In the genomic region with DNA sequence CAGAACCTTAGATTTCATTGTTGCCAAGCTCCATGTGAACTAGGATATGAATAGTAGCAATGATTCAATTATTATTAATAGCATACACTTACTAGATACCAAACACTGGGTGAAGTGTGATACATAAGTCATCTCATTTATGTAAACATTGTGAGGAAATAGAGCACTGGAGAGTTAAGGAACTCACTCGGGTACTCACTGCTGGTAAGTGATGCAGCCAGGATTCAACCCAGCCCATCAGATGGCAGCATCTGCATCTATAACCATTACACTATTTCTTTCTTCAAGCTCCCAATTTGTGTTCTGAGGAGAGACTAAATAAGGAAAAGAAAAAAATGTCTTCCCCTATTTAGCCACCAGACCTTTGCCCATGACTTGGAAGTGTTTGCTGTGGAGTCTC, we compare ENCODE assay signal across 11 cellular contexts. TPM values are rescaled to one million over a fixed set of nuclear protein-coding genes. Genes with fewer than 3 reads are reported as not detected.
DNase-seq lines count a peak whose midpoint lies in the region; ATAC-seq, FAIRE-seq and TF ChIP-seq lines count a peak whose summit lies in the region.
"Had no signal": no experiment of that assay in that cellular context is flagged by ENCODE, and none has a peak within 500 bp of the region (broad histone marks: within the 10 kb centered on the region; RNA-seq: fewer than 3 reads in every experiment).

No MANE protein-coding gene starts in this region.

- TF ChIP-seq CTCF in AG09309 (IDR thresholded peaks at IDR 0.05; ENCODE audit: control insufficient read depth, insufficient read depth, low read depth, low read length, missing control alignments) = peak; percentile 53
- peak in 1 of 2 donors; percentile 20 for TF ChIP-seq CTCF in mammary epithelial cell (conservative IDR thresholded peaks at IDR 0.05 in 1 of 2, IDR thresholded peaks at IDR 0.05 in 1 of 2; ENCODE audit: extremely low read depth in 1 of 2, insufficient read depth in 1 of 2, low read depth in 1 of 2, low read length in 2 of 2)
- peak; percentile 46 for TF ChIP-seq CTCF in HepG2 (CRISPR knock-in tag; IDR thresholded peaks at IDR 0.05)

- H3K27ac ChIP-seq in mammary epithelial cell (ENCODE audit: insufficient read depth, low read depth, low read length) (no peak overlapping the region), HepG2 (ENCODE audit: extremely low read length, insufficient read depth, low read length) (no peak overlapping the region)
- H3K27ac ChIP-seq: prostate gland, SJSA1 had no signal

- no peaks in the 10 kb centered on the region for H4K20me1 ChIP-seq in mammary epithelial cell (ENCODE audit: insufficient read depth, low read length)
- no peaks in the 10 kb centered on the region for H4K20me1 ChIP-seq in HepG2 (ENCODE audit: insufficient read depth, low read length)

- POLR2A ChIA-PET in HepG2 (lab: Yijun Ruan, JAX) = interaction anchor here (0.7 to 1.9 kb wide), 2 partner anchors 10 to 39 kb away, joined by 3 to 9 read pairs; a partner anchor contains a TSS

- TF ChIP-seq POLR2A in HepG2 (IDR thresholded peaks at IDR 0.05; ENCODE audit: insufficient read depth in 1 of 2, low read depth in 2 of 2, low read length in 2 of 2) = no peak

- no peaks in the 10 kb centered on the region for H3K4me1 ChIP-seq in mammary epithelial cell (ENCODE audit: insufficient read depth, low read length)
- peaks cover 24% of the 10 kb centered on the region for H3K4me1 ChIP-seq in HepG2 (ENCODE audit: insufficient read depth, low read length)
- H3K4me1 ChIP-seq: prostate gland, SJSA1 had no signal

- H3K4me2 ChIP-seq in mammary epithelial cell (ENCODE audit: insufficient read depth, low read depth, low read length) = no peak overlapping the region
- H3K4me2 ChIP-seq in HepG2 (ENCODE audit: low read depth, low read length) = no peak overlapping the region

- no peak for TF ChIP-seq EP300 in Ishikawa (IDR thresholded peaks at IDR 0.05; ENCODE audit: borderline replicate concordance)
- TF ChIP-seq EP300 in HepG2 (IDR thresholded peaks at IDR 0.05; ENCODE audit: low read depth in 2 of 2, low read length in 2 of 2) = no peak
- no peak for TF ChIP-seq EP300 in HepG2 (CRISPR knock-in tag; IDR thresholded peaks at IDR 0.05; ENCODE audit: borderline replicate concordance)

- CTCF ChIA-PET in mammary epithelial cell (lab: Charles Lee; ENCODE audit: low non-redundant PET) = interaction anchor here (0.8 kb wide), 1 partner anchor 17 kb away, joined by 4 read pairs; no protein-coding TSS in a partner anchor
- CTCF ChIA-PET in HepG2 (lab: Yijun Ruan, JAX; ENCODE audit: low intra/inter-chr PET ratio, low total read pairs) = no interaction called here

- H3K79me2 ChIP-seq in mammary epithelial cell (ENCODE audit: insufficient read depth, low read length) (no peaks in the 10 kb centered on the region), HepG2 (ENCODE audit: insufficient read depth, low read length) (no peaks in the 10 kb centered on the region)

- 20% methylated on average over 1 of the region's 1 CpG for whole genome bisulfite sequencing in mammary epithelial cell (ENCODE audit: low coverage, missing lambda C conversion rate)
- 75% methylated on average over 1 of the region's 1 CpG for WGBS in HepG2 (ENCODE audit: low lambda C conversion rate)

- BruUV-seq in mammary epithelial cell (replicated peaks; lab: Mats Ljungman, UMichigan) = no TSS peak
- no TSS peak for BruUV-seq in HepG2 (replicated peaks; lab: Mats Ljungman, UMichigan)

- H3K36me3 ChIP-seq in mammary epithelial cell (ENCODE audit: insufficient read depth, low read length) = no peaks in the 10 kb centered on the region
- no peaks in the 10 kb centered on the region; a peak in 1 of 5 replicates for H3K36me3 ChIP-seq in HepG2 (replicated peaks in 1 of 2; ENCODE audit: control insufficient read depth in 1 of 2, insufficient read depth in 2 of 2, low read length in 2 of 2)
- H3K36me3 ChIP-seq: prostate gland, SJSA1 had no signal

- TF ChIP-seq RAD21 in Ishikawa (IDR thresholded peaks at IDR 0.05; ENCODE audit: low read depth) = peak; percentile 5; the same call in 1 of the 2 replicates
- no peak for TF ChIP-seq RAD21 in HepG2 (CRISPR knock-in tag; IDR thresholded peaks at IDR 0.05)

- H3K27me3 ChIP-seq in mammary epithelial cell (ENCODE audit: insufficient read depth, low read length) = no peaks in the 10 kb centered on the region
- no peaks in the 10 kb centered on the region for H3K27me3 ChIP-seq in HepG2 (ENCODE audit: control insufficient read depth in 1 of 2, insufficient read depth in 2 of 2, low read length in 2 of 2)
- H3K27me3 ChIP-seq: SJSA1 had no signal

- H3K9me3 ChIP-seq in mammary epithelial cell (replicated peaks; ENCODE audit: insufficient read depth, low read length) (no peaks in the 10 kb centered on the region), HepG2 (ENCODE audit: low read length) (no peaks in the 10 kb centered on the region)
- H3K9me3 ChIP-seq: prostate gland, SJSA1 had no signal

- peak; percentile 67 for ATAC-seq in HepG2
- no peak for ATAC-seq in GM18502 (IDR thresholded peaks at IDR 0.05; ENCODE audit: poor library complexity, unreplicated experiment)

- in situ Hi-C loops in mammary epithelial cell (cut with MboI; ENCODE audit: low sequenced_read_pairs in 2 of 2) (no loop called here), HepG2 (cut with HindIII; ENCODE audit: extremely low pct_ligation_motif_present, low pct_unique_long_range_greater_than_20kb) (no loop called here)

- intact Hi-C loops in mammary epithelial cell (cut with micrococcal nuclease) = loop anchor here (5.0 kb wide), 1 partner anchor 413 kb away; no protein-coding TSS in a partner anchor
- intact Hi-C loops in HepG2 (cut with micrococcal nuclease; ENCODE audit: unreplicated experiment) = no loop called here

- H2AFZ ChIP-seq in mammary epithelial cell (ENCODE audit: low read depth, low read length) (no peak overlapping the region), HepG2 (ENCODE audit: low read length) (no peak overlapping the region)

- FAIRE-seq in HepG2 (lab: Jason Lieb, UNC) = no peak
- FAIRE-seq in GM19239 (lab: Jason Lieb, UNC) = no peak
- FAIRE-seq: HTR-8/SVneo had no signal

- no peak overlapping the region for H3K4me3 ChIP-seq in AG09309 (ENCODE audit: control insufficient read depth, low read depth, low read length)
- no peak overlapping the region for H3K4me3 ChIP-seq in mammary epithelial cell (replicated peaks in 1 of 3; ENCODE audit: insufficient read depth in 1 of 3, low read depth in 2 of 3, low read length in 3 of 3)
- no peak overlapping the region for H3K4me3 ChIP-seq in HepG2 (replicated peaks in 1 of 3; ENCODE audit: insufficient read depth in 1 of 3, low read depth in 2 of 3, low read length in 3 of 3)
- H3K4me3 ChIP-seq: prostate gland, SJSA1 had no signal

- dilution Hi-C loops in mammary epithelial cell (cut with HindIII; ENCODE audit: low sequenced_read_pairs) = no loop called here

- H3K9ac ChIP-seq in mammary epithelial cell (ENCODE audit: insufficient read depth, low read length) (no peak overlapping the region), HepG2 (ENCODE audit: insufficient read depth, low read depth, low read length) (no peak overlapping the region)

- DNase-seq in AG09309 (ENCODE audit: low read depth) = peak; percentile 28
- peak; percentile 48 for DNase-seq in mammary epithelial cell
- no peak for DNase-seq in HepG2 (ENCODE audit: low spot score)
- no peak for DNase-seq in cerebellar nuclear complex (lab: John Stamatoyannopoulos, UW)
- no peak for DNase-seq in NCI-H446 treated with DMSO at 0.1 percent for 48 hours (lab: John Stamatoyannopoulos, UW)
- DNase-seq in GM19239 (ENCODE audit: insufficient read length, low spot score) = no peak

RNA-seq across cellular contexts. Expression of a gene that starts 10.2 kb away (rescaled TPM):
- total RNA-seq in mammary epithelial cell (10 to 100 TPM; 30.3 to 32.7 TPM), HepG2 (2016; rRNA removed; fragmentation: Illumina TruSeq; extraction: Trizol) (50.0 and 88.0 TPM in 2 replicates)
- polyA plus RNA-seq in mammary epithelial cell (38.8 TPM), HepG2 (2011; rRNA removed) (53.5 and 75.8 TPM in 2 replicates)
- 48.1 TPM for polyA minus RNA-seq in mammary epithelial cell
- total RNA-seq in HepG2 (2016; cell fraction: cytosol; rRNA removed; fragmentation: Illumina TruSeq; extraction: Trizol; ENCODE audit: low read depth) = 27.9 and 37.5 TPM in 2 replicates
- 46.2 and 90.8 TPM in 2 replicates for total RNA-seq in HepG2 (2016; cell fraction: insoluble cytoplasmic fraction; rRNA removed; fragmentation: Illumina TruSeq; extraction: Trizol)
- total RNA-seq in HepG2 (2016; cell fraction: membrane; rRNA removed; fragmentation: Illumina TruSeq; extraction: Trizol) = 39.8 and 40.9 TPM in 2 replicates
- total RNA-seq in HepG2 (2016; cell fraction: nucleus; rRNA removed; fragmentation: Illumina TruSeq; extraction: Trizol) = 81.9 and 98.4 TPM in 2 replicates
- 34.9 and 52.4 TPM in 2 replicates for polyA plus RNA-seq in HepG2 (2011; cell fraction: cytosol; rRNA removed)
- 23.3 and 25.4 TPM in 2 replicates for polyA plus RNA-seq in HepG2 (2011; cell fraction: nucleus; rRNA removed)
- 33.9 and 48.4 TPM in 2 replicates for polyA plus RNA-seq in HepG2 (2012)
- 21.7 and 23.1 TPM in 2 replicates for polyA plus RNA-seq in HepG2 (2016; cell fraction: cytosol; fragmentation: Illumina TruSeq; extraction: Trizol; ENCODE audit: low read depth)
- 45.9 and 50.8 TPM in 2 replicates for polyA plus RNA-seq in HepG2 (2016; cell fraction: insoluble cytoplasmic fraction; fragmentation: Illumina TruSeq; extraction: Trizol; ENCODE audit: low read depth)
- polyA plus RNA-seq in HepG2 (2016; cell fraction: membrane; fragmentation: Illumina TruSeq; extraction: Trizol; ENCODE audit: low read depth) = 29.3 and 35.8 TPM in 2 replicates
- polyA plus RNA-seq in HepG2 (2016; cell fraction: nucleus; fragmentation: Illumina TruSeq; extraction: Trizol; ENCODE audit: insufficient read depth, low read depth) = 116 and 123 TPM in 2 replicates
- 65.9 and 176 TPM in 2 replicates for polyA minus RNA-seq in HepG2 (2011; rRNA and poly(A)+ RNA removed; ENCODE audit: low replicate concordance)
- 34.7 TPM in 2 replicates for polyA minus RNA-seq in HepG2 (2011; cell fraction: cytosol; rRNA and poly(A)+ RNA removed)
- polyA minus RNA-seq in HepG2 (2011; cell fraction: nucleus; rRNA and poly(A)+ RNA removed) = 63.3 and 64.3 TPM in 2 replicates

RNA-seq across cellular contexts. Expression of a gene that starts 38.8 kb away (rescaled TPM):
- total RNA-seq in mammary epithelial cell = 1 to 10 TPM; 8.7 to 9.7 TPM
- 9.2 TPM for polyA plus RNA-seq in mammary epithelial cell
- 43.7 TPM for polyA minus RNA-seq in mammary epithelial cell
- total RNA-seq in HepG2 (2016; rRNA removed; fragmentation: Illumina TruSeq; extraction: Trizol) = 3.1 and 3.9 TPM in 2 replicates
- total RNA-seq in HepG2 (2016; cell fraction: cytosol; rRNA removed; fragmentation: Illumina TruSeq; extraction: Trizol; ENCODE audit: low read depth) = 0.97 and 1.3 TPM in 2 replicates
- 3.3 and 4.3 TPM in 2 replicates for total RNA-seq in HepG2 (2016; cell fraction: insoluble cytoplasmic fraction; rRNA removed; fragmentation: Illumina TruSeq; extraction: Trizol)
- 3.1 TPM in 2 replicates for total RNA-seq in HepG2 (2016; cell fraction: membrane; rRNA removed; fragmentation: Illumina TruSeq; extraction: Trizol)
- total RNA-seq in HepG2 (2016; cell fraction: nucleus; rRNA removed; fragmentation: Illumina TruSeq; extraction: Trizol) = 1.3 and 1.6 TPM in 2 replicates
- 13.2 and 13.5 TPM in 2 replicates for polyA plus RNA-seq in HepG2 (2011; rRNA removed)
- polyA plus RNA-seq in HepG2 (2011; cell fraction: cytosol; rRNA removed) = 11.0 and 13.8 TPM in 2 replicates
- polyA plus RNA-seq in HepG2 (2011; cell fraction: nucleus; rRNA removed) = 5.4 and 6.0 TPM in 2 replicates
- 6.6 and 9.3 TPM in 2 replicates for polyA plus RNA-seq in HepG2 (2012)
- polyA plus RNA-seq in HepG2 (2016; cell fraction: cytosol; fragmentation: Illumina TruSeq; extraction: Trizol; ENCODE audit: low read depth) = 1.2 and 1.4 TPM in 2 replicates
- 4.8 and 5.3 TPM in 2 replicates for polyA plus RNA-seq in HepG2 (2016; cell fraction: insoluble cytoplasmic fraction; fragmentation: Illumina TruSeq; extraction: Trizol; ENCODE audit: low read depth)
- polyA plus RNA-seq in HepG2 (2016; cell fraction: membrane; fragmentation: Illumina TruSeq; extraction: Trizol; ENCODE audit: low read depth) = 2.5 and 3.1 TPM in 2 replicates
- 3.6 and 4.7 TPM in 2 replicates for polyA plus RNA-seq in HepG2 (2016; cell fraction: nucleus; fragmentation: Illumina TruSeq; extraction: Trizol; ENCODE audit: insufficient read depth, low read depth)
- 14.8 and 38.3 TPM in 2 replicates for polyA minus RNA-seq in HepG2 (2011; rRNA and poly(A)+ RNA removed; ENCODE audit: low replicate concordance)
- polyA minus RNA-seq in HepG2 (2011; cell fraction: cytosol; rRNA and poly(A)+ RNA removed) = 8.7 and 11.6 TPM in 2 replicates
- polyA minus RNA-seq in HepG2 (2011; cell fraction: nucleus; rRNA and poly(A)+ RNA removed) = 5.3 and 6.6 TPM in 2 replicates

RNA-seq across cellular contexts. Expression of a gene that starts 39.1 kb away (rescaled TPM):
- 10 to 100 TPM; 10.7 to 13.3 TPM for total RNA-seq in mammary epithelial cell
- 5.1 TPM for polyA plus RNA-seq in mammary epithelial cell
- 26.7 TPM for polyA minus RNA-seq in mammary epithelial cell
- total RNA-seq in HepG2 (2016; rRNA removed; fragmentation: Illumina TruSeq; extraction: Trizol) = 1.8 and 4.6 TPM in 2 replicates
- total RNA-seq in HepG2 (2016; cell fraction: cytosol; rRNA removed; fragmentation: Illumina TruSeq; extraction: Trizol; ENCODE audit: low read depth) = 0.71 and 0.88 TPM in 2 replicates
- 1.7 and 4.5 TPM in 2 replicates for total RNA-seq in HepG2 (2016; cell fraction: insoluble cytoplasmic fraction; rRNA removed; fragmentation: Illumina TruSeq; extraction: Trizol)
- total RNA-seq in HepG2 (2016; cell fraction: membrane; rRNA removed; fragmentation: Illumina TruSeq; extraction: Trizol) = 0.93 and 1.1 TPM in 2 replicates
- 5.7 and 7.4 TPM in 2 replicates for total RNA-seq in HepG2 (2016; cell fraction: nucleus; rRNA removed; fragmentation: Illumina TruSeq; extraction: Trizol)
- polyA plus RNA-seq in HepG2 (2011; rRNA removed) = 7.7 and 11.1 TPM in 2 replicates
- 4.0 and 5.2 TPM in 2 replicates for polyA plus RNA-seq in HepG2 (2011; cell fraction: cytosol; rRNA removed)
- polyA plus RNA-seq in HepG2 (2011; cell fraction: nucleus; rRNA removed) = 56.5 and 58.1 TPM in 2 replicates
- 4.1 and 5.5 TPM in 2 replicates for polyA plus RNA-seq in HepG2 (2012)
- polyA plus RNA-seq in HepG2 (2016; cell fraction: cytosol; fragmentation: Illumina TruSeq; extraction: Trizol; ENCODE audit: low read depth) = 0.20 and 0.27 TPM in 2 replicates
- polyA plus RNA-seq in HepG2 (2016; cell fraction: insoluble cytoplasmic fraction; fragmentation: Illumina TruSeq; extraction: Trizol; ENCODE audit: low read depth) = 1.4 and 2.7 TPM in 2 replicates
- 0.61 and 0.63 TPM in 2 replicates for polyA plus RNA-seq in HepG2 (2016; cell fraction: membrane; fragmentation: Illumina TruSeq; extraction: Trizol; ENCODE audit: low read depth)
- polyA plus RNA-seq in HepG2 (2016; cell fraction: nucleus; fragmentation: Illumina TruSeq; extraction: Trizol; ENCODE audit: insufficient read depth, low read depth) = 10.1 and 12.3 TPM in 2 replicates
- 5.1 and 12.7 TPM in 2 replicates for polyA minus RNA-seq in HepG2 (2011; rRNA and poly(A)+ RNA removed; ENCODE audit: low replicate concordance)
- polyA minus RNA-seq in HepG2 (2011; cell fraction: cytosol; rRNA and poly(A)+ RNA removed) = 2.4 and 3.2 TPM in 2 replicates
- 17.3 and 18.0 TPM in 2 replicates for polyA minus RNA-seq in HepG2 (2011; cell fraction: nucleus; rRNA and poly(A)+ RNA removed)

Comparison
In these comparisons a context has a peak if more than half of its experiments do, and no peak if none do; other contexts are left out.
1. DNase-seq: peak in AG09309 (single experiment) and mammary epithelial cell (single experiment); none in HepG2 (single experiment), cerebellar nuclear complex (0 of 2), NCI-H446 treated with DMSO at 0.1 percent for 48 hours (single experiment) and GM19239 (single experiment).